9 cellular contexts compared by ENCODE assay signal in the genomic region with DNA sequence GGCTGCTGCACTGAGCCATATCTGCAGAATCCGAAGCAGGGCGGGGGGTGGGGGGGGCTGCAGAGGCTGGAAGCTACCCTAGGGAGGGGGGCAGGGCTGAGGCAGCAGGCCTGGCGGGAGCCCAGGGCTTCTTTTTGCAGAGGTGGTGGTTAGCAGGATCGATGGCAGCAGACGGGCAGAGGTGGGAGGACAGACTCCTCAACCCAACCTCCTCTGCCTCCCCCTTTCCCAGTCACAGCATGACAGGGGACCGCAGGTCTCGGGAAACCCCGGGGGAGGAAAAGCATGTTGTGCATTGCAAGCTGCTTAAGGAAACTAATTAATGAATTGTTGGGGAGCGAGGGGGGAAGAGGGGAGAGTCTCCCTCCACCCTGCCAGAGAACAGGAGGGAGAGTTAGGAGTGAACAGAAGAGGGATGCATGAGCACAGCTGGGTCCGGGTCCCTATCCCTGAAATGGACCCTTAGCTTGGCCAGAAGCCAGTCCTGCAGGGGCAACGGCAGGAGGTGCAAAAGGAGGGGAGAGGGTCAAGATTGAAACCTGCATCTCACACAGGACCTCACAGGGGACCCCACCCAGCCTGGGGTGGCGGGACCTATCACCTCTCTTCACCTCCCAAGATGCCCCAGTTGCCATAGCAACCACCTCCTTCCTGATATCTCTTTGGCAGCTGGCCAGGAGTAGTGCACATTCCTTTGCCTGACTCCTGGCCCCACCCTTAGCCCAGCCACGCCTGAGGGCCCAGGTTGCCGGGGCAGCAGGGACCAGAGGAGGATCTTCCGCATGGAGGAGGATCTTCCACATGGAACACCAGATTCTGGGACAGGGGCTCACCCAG. TPM values are rescaled to one million over a fixed set of nuclear protein-coding genes. Genes with fewer than 3 reads are reported as not detected.
A peak's percentile ranks its signal among the peaks of the same experiment; 100 is the strongest.
DNase-seq lines count a peak whose midpoint lies in the region; ATAC-seq and TF ChIP-seq lines count a peak whose summit lies in the region.
"Had no signal": no experiment of that assay in that cellular context is flagged by ENCODE, and none has a peak within 500 bp of the region (broad histone marks: within the 10 kb centered on the region; RNA-seq: fewer than 3 reads in every experiment).

No MANE protein-coding gene starts in this region.

- no peak overlapping the region for H3K9ac ChIP-seq in neural progenitor cell

- H3K4me2 ChIP-seq in neural progenitor cell, result peak overlapping the region; percentile 66

- H3K27ac Mint-ChIP-seq in T-cell (peak overlapping the region; percentile 67 to 75), neural progenitor cell (no peak overlapping the region)
- H3K27ac Mint-ChIP-seq: activated naive CD8-positive, alpha-beta T cell had no signal

- no peaks in the 10 kb centered on the region for H3K79me2 ChIP-seq in neural progenitor cell (ENCODE audit: low read depth)

- H3K36me3 Mint-ChIP-seq in T-cell, result no peaks in the 10 kb centered on the region
- H3K36me3 Mint-ChIP-seq in neural progenitor cell, result no peaks in the 10 kb centered on the region
- H3K36me3 Mint-ChIP-seq: activated naive CD8-positive, alpha-beta T cell had no signal

- ATAC-seq in T-cell (replicated peaks in 1 of 4) (no peak), HG03442 (IDR thresholded peaks at IDR 0.05; ENCODE audit: unreplicated experiment) (no peak)

- peaks cover 57% of the 10 kb centered on the region for H3K27me3 ChIP-seq in neural progenitor cell

- no peak overlapping the region for H3K4me3 ChIP-seq in neural progenitor cell

- no peak overlapping the region for H2AFZ ChIP-seq in neural progenitor cell (replicated peaks)

- H3F3A ChIP-seq in neural progenitor cell (ENCODE audit: low read depth), result peaks cover 39% of the 10 kb centered on the region

- peak overlapping the region in 1 of 3 donors; percentile 20 for H3K4me3 Mint-ChIP-seq in T-cell
- H3K4me3 Mint-ChIP-seq in neural progenitor cell, result peak overlapping the region; percentile 24

- H3K4me1 Mint-ChIP-seq in T-cell, result peaks cover 35 to 41% (median 40%) of the 10 kb centered on the region in 3 donors
- H3K4me1 Mint-ChIP-seq in neural progenitor cell, result peaks cover 33% of the 10 kb centered on the region

- POLR2A ChIA-PET in T-cell (lab: Charles Lee), result no interaction called here

- peaks cover 21% of the 10 kb centered on the region for H3K4me1 ChIP-seq in neural progenitor cell

- H3K9me3 Mint-ChIP-seq in T-cell (no peaks in the 10 kb centered on the region), neural progenitor cell (no peaks in the 10 kb centered on the region)
- H3K9me3 Mint-ChIP-seq: CD4-positive, CD25-positive, alpha-beta regulatory T cell had no signal

- H3K27me3 Mint-ChIP-seq in T-cell (peaks cover 0 to 3% of the 10 kb centered on the region in 2 donors), neural progenitor cell (ENCODE audit: insufficient read depth, low read depth) (peaks cover 32% of the 10 kb centered on the region)
- H3K27me3 Mint-ChIP-seq: activated naive CD8-positive, alpha-beta T cell had no signal

- H3K9me3 ChIP-seq in neural progenitor cell (ENCODE audit: low read depth), result no peaks in the 10 kb centered on the region

- CTCF ChIA-PET in T-cell (lab: Charles Lee), result interaction anchor here in 1 of 2 donors (1.5 to 1.7 kb wide), 2 partner anchors 9 to 17 kb away, joined by 4 to 6 read pairs; a partner anchor contains a TSS

- peak; percentile 13 for DNase-seq in activated CD4-positive, alpha-beta T cell treated with anti-CD3 and anti-CD28 coated beads for 1 hour
- DNase-seq in activated CD4-positive, alpha-beta T cell treated with anti-CD3 and anti-CD28 coated beads, Interleukin-2, amount 50 U/mL, for 48 hours, result no peak
- DNase-seq in T-cell, result peak in 8 of 34 experiments; percentile 18 to 44 (median 26)
- DNase-seq in neural progenitor cell (ENCODE audit: low spot score), result peak; percentile 89
- no peak for DNase-seq in pons (ENCODE audit: low spot score)
- DNase-seq: NCI-H446 had no signal

- H3K36me3 ChIP-seq in neural progenitor cell, result no peaks in the 10 kb centered on the region

- no peak overlapping the region for H3K27ac ChIP-seq in neural progenitor cell

- peaks cover 3% of the 10 kb centered on the region for H4K20me1 ChIP-seq in neural progenitor cell (ENCODE audit: low read depth)

- TF ChIP-seq CTCF in neural progenitor cell (IDR thresholded peaks at IDR 0.05), result no peak

RNA-seq across cellular contexts. Expression of a gene that starts 1.8 kb away (rescaled TPM):
- total RNA-seq in T-cell (10 to 100 TPM in 4 of 5 donors, 1 to 10 TPM in 1; 8.8 to 24.0 (median 12.6) TPM), neural progenitor cell (ENCODE audit: low replicate concordance) (0.13 and 0.56 TPM in 2 replicates)

RNA-seq across cellular contexts. Expression of a gene that starts 6.2 kb away (rescaled TPM):
- total RNA-seq in T-cell (1 to 10 TPM in 4 of 5 donors, under 1 TPM in 1; 0.70 to 7.7 (median 4.8) TPM), neural progenitor cell (ENCODE audit: low replicate concordance) (0.46 TPM in 1 of 2 replicates, not detected in the other)

RNA-seq across cellular contexts. Expression of a gene that starts 9.7 kb away (rescaled TPM):
- total RNA-seq in T-cell (100 to 1,000 TPM; 440 to 616 (median 504) TPM), neural progenitor cell (ENCODE audit: low replicate concordance) (7.8 and 11.6 TPM in 2 replicates)

RNA-seq across cellular contexts. Expression of a gene that starts 10.0 kb away (rescaled TPM):
- total RNA-seq in T-cell, result 1 to 10 TPM in 1 of 5 donors, under 1 TPM in 4; 0.15 to 1.1 (median 0.89) TPM
- 0.81 TPM in 1 of 2 replicates, not detected in the other for total RNA-seq in neural progenitor cell (ENCODE audit: low replicate concordance)

RNA-seq across cellular contexts. Expression of a gene that starts 29.2 kb away (rescaled TPM):
- total RNA-seq in T-cell (1 to 10 TPM in 1 of 5 donors, under 1 TPM in 1, not detected in 3; 0.79 to 1.1 TPM), neural progenitor cell (ENCODE audit: low replicate concordance) (not detected in 2 replicates)
- total RNA-seq: CD4-positive, CD25-positive, alpha-beta regulatory T cell had no signal

Comparison
In these comparisons a context has a peak if more than half of its experiments do, and no peak if none do; other contexts are left out.
1. DNase-seq: peak in activated CD4-positive, alpha-beta T cell treated with anti-CD3 and anti-CD28 coated beads for 1 hour (single experiment) and neural progenitor cell (single experiment); none in activated CD4-positive, alpha-beta T cell treated with anti-CD3 and anti-CD28 coated beads, Interleukin-2, amount 50 U/mL, for 48 hours (0 of 2) and pons (single experiment).
2. RNA of a gene that starts 9.7 kb away (total RNA-seq): 440 to 616 TPM in T-cell; 7.8 to 11.6 TPM in neural progenitor cell; every median in the first group is over 10 times any median in the second.